In the genomic region with DNA sequence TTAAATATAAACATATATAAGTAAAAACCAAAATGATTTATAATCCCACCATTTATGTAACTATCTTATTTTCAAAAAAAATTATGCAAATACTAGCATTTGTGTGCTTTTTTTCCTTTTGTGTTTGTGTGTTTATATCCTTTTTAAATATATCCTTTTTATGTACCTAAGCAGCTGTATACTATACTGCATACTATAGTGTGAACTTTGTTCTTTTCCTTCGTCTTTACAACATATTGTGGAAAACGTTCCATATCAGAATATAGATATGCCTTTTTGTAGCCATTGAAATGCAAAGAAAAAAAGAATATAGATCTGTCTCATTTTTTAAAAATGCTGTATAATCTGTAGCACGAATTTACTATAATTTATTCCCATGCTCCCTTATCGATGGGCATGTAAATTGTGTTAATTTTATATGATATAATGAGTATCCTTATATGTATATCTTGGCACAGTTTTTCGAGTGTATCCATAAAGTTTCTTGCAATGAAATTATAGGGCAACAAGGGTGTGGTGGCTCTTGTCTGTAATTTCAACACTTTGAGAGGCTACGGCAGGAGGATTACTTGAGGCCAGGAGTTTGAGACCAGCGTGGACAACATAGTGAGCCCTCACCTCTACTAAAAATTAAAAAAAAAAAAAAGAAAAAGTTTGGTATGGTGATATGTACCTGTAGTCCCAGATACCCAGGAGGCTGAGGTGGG, we compare ENCODE assay signal across 26 cellular contexts.
"Had no signal": no experiment of that assay in that cellular context is flagged by ENCODE, and none has a peak within 500 bp of the region (broad histone marks: within the 10 kb centered on the region; RNA-seq: fewer than 3 reads in every experiment).

No MANE protein-coding gene starts in this region.

- DNase-seq: natural killer cell; occipital lobe; ovary; posterior cingulate gyrus; psoas muscle; right cardiac atrium; right lobe of liver; sigmoid colon; small intestine; stimulated activated CD4-positive, alpha-beta T cell treated with anti-CD3 and anti-CD28 coated beads, Interleukin-15, amount 100 ng/mL, for 24 hours; stimulated activated CD4-positive, alpha-beta T cell treated with anti-CD3 and anti-CD28 coated beads, Interleukin-2, amount 100 ng/mL, for 24 hours; stimulated activated CD4-positive, alpha-beta T cell treated with anti-CD3 and anti-CD28 coated beads, Interleukin-2, amount 100 ng/mL, for 48 hours; stimulated activated CD4-positive, alpha-beta T cell treated with anti-CD3 and anti-CD28 coated beads, Interleukin-4, amount 100 ng/mL, for 24 hours; stimulated activated naive B cell treated with anti-CD40 and anti-IgM and Interleukin-4, amounts not matched to agents 10 μg/mL and 1 μg/mL and 100 μg/mL, for 72 hours; stimulated activated naive CD4-positive, alpha-beta T cell treated with Interleukin-2 at 50 U/mL for 16 hours; stomach; thyroid gland; trophoblast cell; upper lobe of left lung had no signal

- H3K27me3 ChIP-seq: neural progenitor cell, ovary, right lobe of liver, sigmoid colon, stomach, thyroid gland, tibial nerve, upper lobe of left lung, vagina had no signal

- H3K4me1 ChIP-seq: parathyroid adenoma, psoas muscle, right lobe of liver, sigmoid colon, stomach, thyroid gland, tibial nerve, upper lobe of left lung, vagina had no signal

- H3K36me3 ChIP-seq: neural progenitor cell, ovary, right lobe of liver, sigmoid colon, stomach, thoracic aorta, thyroid gland, tibial nerve, upper lobe of left lung, vagina had no signal

- H2AFZ ChIP-seq: neural progenitor cell, parathyroid adenoma had no signal

- H3K9me3 ChIP-seq: ovary, psoas muscle, right lobe of liver, sigmoid colon, stomach, thoracic aorta, thyroid gland, tibial nerve, upper lobe of left lung, vagina had no signal

- FAIRE-seq: small intestine, urothelium cell line had no signal

- H3K4me3 ChIP-seq: neural progenitor cell, ovary, psoas muscle, right lobe of liver, sigmoid colon, stomach, thoracic aorta, thyroid gland, tibial nerve, upper lobe of left lung, vagina had no signal

- ATAC-seq: natural killer cell; psoas muscle; right cardiac atrium; right lobe of liver; stimulated activated effector memory CD8-positive, alpha-beta T cell treated with anti-CD3 and anti-CD28 coated beads, Interleukin-12 subunit alpha, Interleukin-12 subunit beta, amount 100 ng/mL, for 72 hours; stimulated activated naive B cell treated with anti-CD40 and anti-IgM and Interleukin-4, amounts not matched to agents 10 μg/mL and 1 μg/mL and 100 μg/mL, for 72 hours had no signal

- H3K4me2 ChIP-seq: neural progenitor cell had no signal

- H3K27ac ChIP-seq: neural progenitor cell, ovary, parathyroid adenoma, psoas muscle, right lobe of liver, sigmoid colon, stomach, thoracic aorta, thyroid gland, tibial nerve, upper lobe of left lung, vagina had no signal

- H3K9ac ChIP-seq: neural progenitor cell, parathyroid adenoma had no signal

- H3K79me2 ChIP-seq: parathyroid adenoma had no signal
